Comparison of ENCODE assay signal across 13 cellular contexts in genomic region chr17:8649157-8650118, GRCh38. TPM values are rescaled to one million over a fixed set of nuclear protein-coding genes. Genes with fewer than 3 reads are reported as not detected.
DNase-seq lines count a peak whose midpoint lies in the region; ATAC-seq, FAIRE-seq and TF ChIP-seq lines count a peak whose summit lies in the region.
"Had no signal": no experiment of that assay in that cellular context is flagged by ENCODE, and none has a peak within 500 bp of the region (broad histone marks: within the 10 kb centered on the region; RNA-seq: fewer than 3 reads in every experiment).

No MANE protein-coding gene starts in this region.

- in situ Hi-C loops in GM23248 (cut with MboI) = no loop called here

- H3K4me2 ChIP-seq in GM23248 (ENCODE audit: unreplicated experiment) (peak overlapping the region; percentile 24), astrocyte (ENCODE audit: low read length) (peak overlapping the region; percentile 57), hepatocyte (no peak overlapping the region)

- H3K36me3 ChIP-seq in GM23248 (ENCODE audit: low read depth) (no peaks in the 10 kb centered on the region), astrocyte (ENCODE audit: insufficient read depth, low read length) (no peaks in the 10 kb centered on the region), hepatocyte (replicated peaks; ENCODE audit: insufficient read depth, low read depth) (no peaks in the 10 kb centered on the region), upper lobe of right lung (no peaks in the 10 kb centered on the region), testis (ENCODE audit: low read depth, missing control alignments) (no peaks in the 10 kb centered on the region)
- H3K36me3 ChIP-seq: prostate gland had no signal

- ATAC-seq in upper lobe of right lung = no peak
- no peak for ATAC-seq in HG02763 (IDR thresholded peaks at IDR 0.05; ENCODE audit: unreplicated experiment)
- ATAC-seq: effector memory CD8-positive, alpha-beta T cell had no signal

- H3K27ac Mint-ChIP-seq in astrocyte (ENCODE audit: unreplicated experiment) = peak overlapping the region; percentile 1
- H3K27ac Mint-ChIP-seq: activated naive CD8-positive, alpha-beta T cell treated with anti-CD3 and anti-CD28 coated beads, Interleukin-2, amount 10 ng/mL, durations not matched to agents 7 days and 5 days; effector memory CD8-positive, alpha-beta T cell had no signal

- H3K9me2 ChIP-seq in GM23248 (ENCODE audit: insufficient read depth) = no peaks in the 10 kb centered on the region
- H3K9me2 ChIP-seq in hepatocyte (replicated peaks; ENCODE audit: insufficient read depth) = no peaks in the 10 kb centered on the region

- no peak overlapping the region for H2AFZ ChIP-seq in GM23248
- no peak overlapping the region for H2AFZ ChIP-seq in astrocyte (ENCODE audit: low read depth, low read length)
- H2AFZ ChIP-seq in hepatocyte = no peak overlapping the region

- H3K4me3 ChIP-seq in GM23248 = peak overlapping the region; percentile 49
- no peak overlapping the region for H3K4me3 ChIP-seq in astrocyte (ENCODE audit: insufficient read depth, low read depth, low read length)
- H3K4me3 ChIP-seq in hepatocyte = no peak overlapping the region
- H3K4me3 ChIP-seq in upper lobe of right lung = no peak overlapping the region
- no peak overlapping the region for H3K4me3 ChIP-seq in testis
- H3K4me3 ChIP-seq: prostate gland had no signal

- H3K27ac ChIP-seq in GM23248 (peak overlapping the region; percentile 80), astrocyte (ENCODE audit: low read depth, low read length) (peak overlapping the region; percentile 80), hepatocyte (no peak overlapping the region), upper lobe of right lung (peak overlapping the region; percentile 6), testis (no peak overlapping the region)
- H3K27ac ChIP-seq: prostate gland had no signal

- peaks cover 4% of the 10 kb centered on the region for H3K9me3 Mint-ChIP-seq in astrocyte (ENCODE audit: unreplicated experiment)
- H3K9me3 Mint-ChIP-seq: activated naive CD8-positive, alpha-beta T cell treated with anti-CD3 and anti-CD28 coated beads, Interleukin-2, amount 10 ng/mL, durations not matched to agents 7 days and 5 days; effector memory CD8-positive, alpha-beta T cell; IgD-negative memory B cell had no signal

- H4K20me1 ChIP-seq in GM23248 (ENCODE audit: insufficient read depth) (no peaks in the 10 kb centered on the region), astrocyte (ENCODE audit: insufficient read depth, low read length) (no peaks in the 10 kb centered on the region), hepatocyte (ENCODE audit: insufficient read depth, poor library complexity, severe bottlenecking) (no peaks in the 10 kb centered on the region)

- peak; percentile 94 for FAIRE-seq in astrocyte (lab: Jason Lieb, UNC)

- DNase-seq in GM23248 (peak; percentile 100), astrocyte (ENCODE audit: low read depth) (peak; percentile 99), hepatocyte (ENCODE audit: low spot score) (peak; percentile 26), upper lobe of right lung (no peak), testis (no peak), NCI-H748 treated with DMSO at 0.1 percent for 48 hours (lab: John Stamatoyannopoulos, UW) (no peak)
- DNase-seq: activated naive CD8-positive, alpha-beta T cell treated with anti-CD3 and anti-CD28 coated beads, Interleukin-2, amount 10 ng/mL, durations not matched to agents 7 days and 5 days; DMS79 treated with DMSO at 0.1 percent for 48 hours; effector memory CD8-positive, alpha-beta T cell; mesendoderm had no signal

- H3K9me3 ChIP-seq in GM23248 (ENCODE audit: low read depth) (no peaks in the 10 kb centered on the region), astrocyte (ENCODE audit: insufficient read depth, low read depth, low read length) (no peaks in the 10 kb centered on the region), hepatocyte (ENCODE audit: low read depth) (no peaks in the 10 kb centered on the region), upper lobe of right lung (no peaks in the 10 kb centered on the region), testis (no peaks in the 10 kb centered on the region)
- H3K9me3 ChIP-seq: prostate gland had no signal

- H3K27me3 Mint-ChIP-seq in astrocyte (ENCODE audit: low read depth, unreplicated experiment) = peaks cover 2% of the 10 kb centered on the region

- TF ChIP-seq CTCF in astrocyte (IDR thresholded peaks at IDR 0.05; ENCODE audit: insufficient read depth, low read depth, low read length) = no peak
- TF ChIP-seq CTCF in hepatocyte (IDR thresholded peaks at IDR 0.05; ENCODE audit: poor library complexity) = no peak
- TF ChIP-seq CTCF in upper lobe of right lung (IDR thresholded peaks at IDR 0.05) = no peak
- no peak for TF ChIP-seq CTCF in testis (IDR thresholded peaks at IDR 0.05)

- H3K4me1 Mint-ChIP-seq in astrocyte (ENCODE audit: low read depth, unreplicated experiment) = peaks cover 4% of the 10 kb centered on the region
- H3K4me1 Mint-ChIP-seq: IgD-negative memory B cell had no signal

- H3K4me3 Mint-ChIP-seq in astrocyte (ENCODE audit: unreplicated experiment) = no peak overlapping the region
- H3K4me3 Mint-ChIP-seq: activated naive CD8-positive, alpha-beta T cell treated with anti-CD3 and anti-CD28 coated beads, Interleukin-2, amount 10 ng/mL, durations not matched to agents 7 days and 5 days; effector memory CD8-positive, alpha-beta T cell; IgD-negative memory B cell had no signal

- no peaks in the 10 kb centered on the region for H3K27me3 ChIP-seq in GM23248 (replicated peaks; ENCODE audit: insufficient read depth)
- no peaks in the 10 kb centered on the region for H3K27me3 ChIP-seq in astrocyte (ENCODE audit: insufficient read depth, low read length)
- H3K27me3 ChIP-seq in hepatocyte = no peaks in the 10 kb centered on the region
- H3K27me3 ChIP-seq in upper lobe of right lung = peaks cover 5% of the 10 kb centered on the region
- no peaks in the 10 kb centered on the region for H3K27me3 ChIP-seq in testis

- intact Hi-C loops in upper lobe of right lung (cut with DNase I) = no loop called here
- intact Hi-C loops in testis (cut with DNase I; ENCODE audit: low total_unique reads) = no loop called here

- peaks cover 10% of the 10 kb centered on the region; the same call in 1 of the 2 replicates for H3F3A ChIP-seq in GM23248 (ENCODE audit: insufficient read depth)

- H3K79me2 ChIP-seq in GM23248 (ENCODE audit: insufficient read depth) (no peaks in the 10 kb centered on the region), astrocyte (ENCODE audit: insufficient read depth, low read length) (no peaks in the 10 kb centered on the region), hepatocyte (no peaks in the 10 kb centered on the region)

- H3K4me1 ChIP-seq in GM23248 (ENCODE audit: insufficient read depth) (peaks cover 14% of the 10 kb centered on the region), astrocyte (ENCODE audit: insufficient read depth, low read length) (peaks cover 12% of the 10 kb centered on the region), hepatocyte (ENCODE audit: insufficient read depth) (no peaks in the 10 kb centered on the region), upper lobe of right lung (no peaks in the 10 kb centered on the region), testis (no peaks in the 10 kb centered on the region)
- H3K4me1 ChIP-seq: prostate gland had no signal

- H3K9ac ChIP-seq in GM23248 = peak overlapping the region; percentile 59
- H3K9ac ChIP-seq in astrocyte (ENCODE audit: low read length) = peak overlapping the region; percentile 51

- no peaks in the 10 kb centered on the region for H3K36me3 Mint-ChIP-seq in astrocyte (ENCODE audit: low read depth, unreplicated experiment)
- H3K36me3 Mint-ChIP-seq: activated naive CD8-positive, alpha-beta T cell treated with anti-CD3 and anti-CD28 coated beads, Interleukin-2, amount 10 ng/mL, durations not matched to agents 7 days and 5 days; IgD-negative memory B cell had no signal

- 18 to 23% methylated on average over 17 of the region's 17 CpGs for WGBS in GM23248 (ENCODE audit: low coverage in 1 of 2, low lambda C conversion rate in 2 of 2, missing lambda C conversion rate in 2 of 2), 2 experiments
- WGBS in hepatocyte (ENCODE audit: low lambda C conversion rate, missing lambda C conversion rate) = 83% methylated on average over 17 of the region's 17 CpGs
- 74 to 81% methylated on average over 17 of the region's 17 CpGs for WGBS in testis, 2 donors

- no peak for TF ChIP-seq POLR2A in testis (IDR thresholded peaks at IDR 0.05)

RNA-seq across cellular contexts. Expression of gene MYH10, which starts 18.9 kb away (rescaled TPM):
- 39.2 and 46.8 TPM in 2 replicates for total RNA-seq in GM23248 (2014; rRNA removed; shearing (Covaris generic))
- 69.5 and 76.8 TPM in 2 replicates for polyA plus RNA-seq in GM23248 (2016; fragmentation: Nextera tagmentation; extraction: Ambion mirVana)
- 125 and 150 TPM in 2 replicates for total RNA-seq in astrocyte
- total RNA-seq in hepatocyte = 72.0 and 75.6 TPM in 2 replicates
- 87.8 and 104 TPM in 2 replicates for polyA plus RNA-seq in hepatocyte
- total RNA-seq in upper lobe of right lung = 205 TPM
- 10 to 100 TPM; 33.1 to 34.1 TPM for total RNA-seq in testis
- polyA plus RNA-seq in testis (ENCODE audit: insufficient read depth, low read depth, low replicate concordance) = 25.5 TPM

Comparison
In these comparisons a context has a peak if more than half of its experiments do, and no peak if none do; other contexts are left out.
1. DNase-seq: peak in GM23248 (single experiment), astrocyte (single experiment) and hepatocyte (single experiment); none in upper lobe of right lung (single experiment), testis (single experiment) and NCI-H748 treated with DMSO at 0.1 percent for 48 hours (single experiment).
2. H3K27ac ChIP-seq: peak in GM23248 (single experiment), astrocyte (single experiment) and upper lobe of right lung (single experiment); none in hepatocyte (single experiment) and testis (0 of 2).